Comparison of ENCODE assay signal across 1 cellular context in the genomic region with DNA sequence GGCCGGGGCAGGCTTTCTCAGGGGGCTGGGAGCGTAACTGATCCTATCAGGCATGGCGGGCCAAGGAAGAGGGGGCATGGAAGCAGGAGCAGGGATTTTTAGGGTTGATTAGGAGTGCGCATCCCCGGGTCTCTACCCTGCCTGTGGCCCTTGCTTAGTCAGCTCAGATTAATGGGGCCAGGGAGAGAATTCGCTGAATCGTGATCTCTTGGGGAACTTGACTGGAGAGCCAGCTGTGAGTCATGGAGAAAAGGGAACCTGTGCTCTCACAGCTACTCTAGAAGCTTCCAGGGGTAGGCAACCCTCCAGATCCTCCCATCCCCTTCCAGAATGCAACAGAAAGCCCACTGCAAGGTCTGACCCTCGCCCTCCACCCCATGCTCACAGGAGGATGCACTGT.
TF ChIP-seq lines count a peak whose summit lies in the region.

No MANE protein-coding gene starts in this region.

TF ChIP-seq in HepG2, 621 proteins besides CTCF, POLR2A, EP300 and RAD21:
- no peak for TF ChIP-seq SALL2 (CRISPR knock-in tag; IDR thresholded peaks at IDR 0.05)
- no peak for TF ChIP-seq MLXIP (CRISPR knock-in tag; IDR thresholded peaks at IDR 0.05; ENCODE audit: borderline replicate concordance)
- TF ChIP-seq JUND (CRISPR knock-in tag; IDR thresholded peaks at IDR 0.05), result no peak
- TF ChIP-seq, protein P1, sequence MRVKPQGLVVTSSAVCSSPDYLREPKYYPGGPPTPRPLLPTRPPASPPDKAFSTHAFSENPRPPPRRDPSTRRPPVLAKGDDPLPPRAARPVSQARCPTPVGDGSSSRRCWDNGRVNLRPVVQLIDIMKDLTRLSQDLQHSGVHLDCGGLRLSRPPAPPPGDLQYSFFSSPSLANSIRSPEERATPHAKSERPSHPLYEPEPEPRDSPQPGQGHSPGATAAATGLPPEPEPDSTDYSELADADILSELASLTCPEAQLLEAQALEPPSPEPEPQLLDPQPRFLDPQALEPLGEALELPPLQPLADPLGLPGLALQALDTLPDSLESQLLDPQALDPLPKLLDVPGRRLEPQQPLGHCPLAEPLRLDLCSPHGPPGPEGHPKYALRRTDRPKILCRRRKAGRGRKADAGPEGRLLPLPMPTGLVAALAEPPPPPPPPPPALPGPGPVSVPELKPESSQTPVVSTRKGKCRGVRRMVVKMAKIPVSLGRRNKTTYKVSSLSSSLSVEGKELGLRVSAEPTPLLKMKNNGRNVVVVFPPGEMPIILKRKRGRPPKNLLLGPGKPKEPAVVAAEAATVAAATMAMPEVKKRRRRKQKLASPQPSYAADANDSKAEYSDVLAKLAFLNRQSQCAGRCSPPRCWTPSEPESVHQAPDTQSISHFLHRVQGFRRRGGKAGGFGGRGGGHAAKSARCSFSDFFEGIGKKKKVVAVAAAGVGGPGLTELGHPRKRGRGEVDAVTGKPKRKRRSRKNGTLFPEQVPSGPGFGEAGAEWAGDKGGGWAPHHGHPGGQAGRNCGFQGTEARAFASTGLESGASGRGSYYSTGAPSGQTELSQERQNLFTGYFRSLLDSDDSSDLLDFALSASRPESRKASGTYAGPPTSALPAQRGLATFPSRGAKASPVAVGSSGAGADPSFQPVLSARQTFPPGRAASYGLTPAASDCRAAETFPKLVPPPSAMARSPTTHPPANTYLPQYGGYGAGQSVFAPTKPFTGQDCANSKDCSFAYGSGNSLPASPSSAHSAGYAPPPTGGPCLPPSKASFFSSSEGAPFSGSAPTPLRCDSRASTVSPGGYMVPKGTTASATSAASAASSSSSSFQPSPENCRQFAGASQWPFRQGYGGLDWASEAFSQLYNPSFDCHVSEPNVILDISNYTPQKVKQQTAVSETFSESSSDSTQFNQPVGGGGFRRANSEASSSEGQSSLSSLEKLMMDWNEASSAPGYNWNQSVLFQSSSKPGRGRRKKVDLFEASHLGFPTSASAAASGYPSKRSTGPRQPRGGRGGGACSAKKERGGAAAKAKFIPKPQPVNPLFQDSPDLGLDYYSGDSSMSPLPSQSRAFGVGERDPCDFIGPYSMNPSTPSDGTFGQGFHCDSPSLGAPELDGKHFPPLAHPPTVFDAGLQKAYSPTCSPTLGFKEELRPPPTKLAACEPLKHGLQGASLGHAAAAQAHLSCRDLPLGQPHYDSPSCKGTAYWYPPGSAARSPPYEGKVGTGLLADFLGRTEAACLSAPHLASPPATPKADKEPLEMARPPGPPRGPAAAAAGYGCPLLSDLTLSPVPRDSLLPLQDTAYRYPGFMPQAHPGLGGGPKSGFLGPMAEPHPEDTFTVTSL (CRISPR knock-in tag; IDR thresholded peaks at IDR 0.05; ENCODE audit: borderline replicate concordance), result no peak
- no peak for TF ChIP-seq HOXA3 (CRISPR knock-in tag; IDR thresholded peaks at IDR 0.05)
- no peak for TF ChIP-seq CEBPB (IDR thresholded peaks at IDR 0.05; ENCODE audit: borderline replicate concordance, low read depth, low read length)
- no peak for TF ChIP-seq PHF20 (CRISPR knock-in tag; IDR thresholded peaks at IDR 0.05)
- no peak for TF ChIP-seq ZNF235 (CRISPR knock-in tag; IDR thresholded peaks at IDR 0.05; ENCODE audit: borderline replicate concordance)
- TF ChIP-seq DR1 (CRISPR knock-in tag; IDR thresholded peaks at IDR 0.05), result no peak
- TF ChIP-seq ZBTB38 (CRISPR knock-in tag; IDR thresholded peaks at IDR 0.05), result no peak
- no peak for TF ChIP-seq TAF15 (IDR thresholded peaks at IDR 0.05; ENCODE audit: low read depth, low read length, poor library complexity, severe bottlenecking)
- no peak for TF ChIP-seq IRX3 (CRISPR knock-in tag; IDR thresholded peaks at IDR 0.05; ENCODE audit: borderline replicate concordance, low read depth)
- TF ChIP-seq, protein P2, sequence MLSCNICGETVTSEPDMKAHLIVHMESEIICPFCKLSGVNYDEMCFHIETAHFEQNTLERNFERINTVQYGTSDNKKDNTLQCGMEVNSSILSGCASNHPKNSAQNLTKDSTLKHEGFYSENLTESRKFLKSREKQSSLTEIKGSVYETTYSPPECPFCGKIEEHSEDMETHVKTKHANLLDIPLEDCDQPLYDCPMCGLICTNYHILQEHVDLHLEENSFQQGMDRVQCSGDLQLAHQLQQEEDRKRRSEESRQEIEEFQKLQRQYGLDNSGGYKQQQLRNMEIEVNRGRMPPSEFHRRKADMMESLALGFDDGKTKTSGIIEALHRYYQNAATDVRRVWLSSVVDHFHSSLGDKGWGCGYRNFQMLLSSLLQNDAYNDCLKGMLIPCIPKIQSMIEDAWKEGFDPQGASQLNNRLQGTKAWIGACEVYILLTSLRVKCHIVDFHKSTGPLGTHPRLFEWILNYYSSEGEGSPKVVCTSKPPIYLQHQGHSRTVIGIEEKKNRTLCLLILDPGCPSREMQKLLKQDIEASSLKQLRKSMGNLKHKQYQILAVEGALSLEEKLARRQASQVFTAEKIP (CRISPR knock-in tag; IDR thresholded peaks at IDR 0.05; ENCODE audit: borderline replicate concordance), result no peak
- no peak for TF ChIP-seq ZNF280B (CRISPR knock-in tag; IDR thresholded peaks at IDR 0.05; ENCODE audit: borderline replicate concordance)
- TF ChIP-seq ZSCAN12 (CRISPR knock-in tag; IDR thresholded peaks at IDR 0.05), result no peak
